ENCODE assay signal across 18 cellular contexts in genomic region chr1:151705146-151705545, GRCh38. TPM values are rescaled to one million over a fixed set of nuclear protein-coding genes. Genes with fewer than 3 reads are reported as not detected.
DNase-seq lines count a peak whose midpoint lies in the region; ATAC-seq, FAIRE-seq and TF ChIP-seq lines count a peak whose summit lies in the region.
"Had no signal": no experiment of that assay in that cellular context is flagged by ENCODE, and none has a peak within 500 bp of the region (broad histone marks: within the 10 kb centered on the region; RNA-seq: fewer than 3 reads in every experiment).

No MANE protein-coding gene starts in this region.

- no peak overlapping the region for H2BK12ac ChIP-seq in trophoblast cell (ENCODE audit: low read length)

- no peak overlapping the region for H2AK5ac ChIP-seq in trophoblast cell (ENCODE audit: low read length)

- no peak overlapping the region for H4K12ac ChIP-seq in trophoblast cell (ENCODE audit: low read depth, low read length)

- no peaks in the 10 kb centered on the region for H3K79me1 ChIP-seq in trophoblast cell (ENCODE audit: low read length)

- H3K36me3 ChIP-seq in trophoblast cell (ENCODE audit: control insufficient read depth in 1 of 2, insufficient read depth in 2 of 2, low read length in 2 of 2), result peaks cover 3 to 7% of the 10 kb centered on the region in 2 experiments
- H3K36me3 ChIP-seq in kidney (ENCODE audit: control insufficient read depth in 1 of 2, insufficient read depth in 2 of 2, low read length in 2 of 2), result peaks cover 0 to 8% of the 10 kb centered on the region in 2 donors

- peaks cover 3% of the 10 kb centered on the region for H3K27me3 Mint-ChIP-seq in brain
- H3K27me3 Mint-ChIP-seq: CD4-positive, alpha-beta T cell had no signal

- H3K4me3 ChIP-seq in trophoblast cell (ENCODE audit: low read depth, low read length) (no peak overlapping the region), kidney (ENCODE audit: low read length in 2 of 2) (no peak overlapping the region)
- H3K4me3 ChIP-seq: GM23338 had no signal

- H3K27ac ChIP-seq in trophoblast cell (ENCODE audit: low read depth, low read length) (no peak overlapping the region), kidney (ENCODE audit: low read depth in 2 of 2, low read length in 2 of 2) (no peak overlapping the region)
- H3K27ac ChIP-seq: HL-60 had no signal

- H4K8ac ChIP-seq in trophoblast cell (ENCODE audit: low read depth, low read length), result peak overlapping the region; percentile 19

- H3K4me1 ChIP-seq in trophoblast cell (ENCODE audit: control insufficient read depth in 1 of 2, insufficient read depth in 2 of 2, low read length in 2 of 2) (peaks cover 9 to 10% of the 10 kb centered on the region in 2 experiments), kidney (ENCODE audit: control insufficient read depth in 1 of 2, insufficient read depth in 1 of 2, low read depth in 1 of 2, low read length in 2 of 2) (no peaks in the 10 kb centered on the region)

- peaks cover 0 to 4% (median 0%) of the 10 kb centered on the region in 5 experiments for H3K9me3 Mint-ChIP-seq in brain
- H3K9me3 Mint-ChIP-seq: CD4-positive, alpha-beta T cell; GM23338 had no signal

- no CpG with 5 or more reads among the region's 7 CpGs for WGBS in trophoblast cell (ENCODE audit: extremely low coverage, insufficient coverage, insufficient read length)

- H3K9me3 ChIP-seq in trophoblast cell (ENCODE audit: insufficient read depth, low read depth, low read length) (no peaks in the 10 kb centered on the region), kidney (ENCODE audit: control insufficient read depth in 1 of 2, low read length in 2 of 2) (no peaks in the 10 kb centered on the region)

- H2BK120ac ChIP-seq in trophoblast cell (ENCODE audit: insufficient read depth, low read length, poor library complexity), result no peak overlapping the region

- DNase-seq in cardiac septum (ENCODE audit: low spot score) (peak; percentile 55), Right ventricle myocardium superior (no peak), trophoblast cell (peak in 1 of 2 donors; percentile 43), kidney (no peak)
- DNase-seq: 8988T; AML-193; C1 segment of cervical spinal cord; Calu3; CD4-positive, alpha-beta T cell; DMS79; H7 had no signal

- no peak overlapping the region for H3K4me2 ChIP-seq in trophoblast cell (ENCODE audit: low read length)
- H3K4me2 ChIP-seq: GM23338 had no signal

- no peaks in the 10 kb centered on the region for H3K79me2 ChIP-seq in trophoblast cell (ENCODE audit: control insufficient read depth, insufficient read depth, low read length, poor library complexity)

- TF ChIP-seq CTCF in brain (conservative IDR thresholded peaks at IDR 0.05) (no peak), kidney (IDR thresholded peaks at IDR 0.05; ENCODE audit: borderline replicate concordance, extremely low read depth, insufficient read depth) (no peak)

- no peak overlapping the region for H2BK5ac ChIP-seq in trophoblast cell (ENCODE audit: low read depth, low read length, poor library complexity)

- H3K18ac ChIP-seq in trophoblast cell (ENCODE audit: low read length), result no peak overlapping the region

- no peak overlapping the region for H2AFZ ChIP-seq in trophoblast cell (ENCODE audit: insufficient read depth, low read length, poor library complexity)
- H2AFZ ChIP-seq: GM23338 had no signal

- FAIRE-seq in kidney (lab: Jason Lieb, UNC), result no peak
- FAIRE-seq: G401.6, GM12891 had no signal

- ATAC-seq in Right ventricle myocardium superior (ENCODE audit: poor library complexity) (no peak), HG02642 (IDR thresholded peaks at IDR 0.05; ENCODE audit: poor library complexity, unreplicated experiment) (no peak), HG02798 (IDR thresholded peaks at IDR 0.05; ENCODE audit: poor library complexity, unreplicated experiment) (no peak)
- ATAC-seq: GM23338 had no signal

- no peak overlapping the region for H3K14ac ChIP-seq in trophoblast cell (ENCODE audit: low read length)

- H3K36me3 Mint-ChIP-seq in brain, result peaks cover 30% of the 10 kb centered on the region

- peak overlapping the region in 3 of 5 experiments; percentile 31 to 84 (median 49) for H3K27ac Mint-ChIP-seq in brain
- H3K27ac Mint-ChIP-seq: CD4-positive, alpha-beta T cell; GM23338 had no signal

- intact Hi-C loops in cardiac septum (cut with DNase I), result no loop called here
- intact Hi-C loops in Right ventricle myocardium superior (cut with DNase I), result no loop called here
- intact Hi-C loops in kidney (cut with DNase I), result no loop called here

- no peak overlapping the region for H4K91ac ChIP-seq in trophoblast cell (ENCODE audit: low read depth, low read length)

- no peak overlapping the region for H3K4ac ChIP-seq in trophoblast cell (ENCODE audit: low read depth, low read length)

- no peak overlapping the region for H3K4me3 Mint-ChIP-seq in brain
- H3K4me3 Mint-ChIP-seq: CD4-positive, alpha-beta T cell; GM23338 had no signal

- H3K4me1 Mint-ChIP-seq in brain, result peaks cover 37% of the 10 kb centered on the region

- H3K9ac ChIP-seq in trophoblast cell (ENCODE audit: low read length) (no peak overlapping the region), kidney (ENCODE audit: low read length in 2 of 2) (no peak overlapping the region)

- H3K23ac ChIP-seq in trophoblast cell (ENCODE audit: low read length), result no peak overlapping the region

- no peaks in the 10 kb centered on the region for H3K27me3 ChIP-seq in trophoblast cell (ENCODE audit: insufficient read depth, low read length)

RNA-seq across cellular contexts. Expression of gene CELF3, which starts 11.5 kb away (rescaled TPM):
- total RNA-seq in cardiac septum, result not detected
- not detected for total RNA-seq in Right ventricle myocardium superior
- 67.5 TPM for polyA plus RNA-seq in brain (ENCODE audit: insufficient read depth, low read depth, low replicate concordance)
- 0.04 TPM in 1 of 2 replicates, not detected in the other for polyA plus RNA-seq in trophoblast cell (2013)
- total RNA-seq in kidney, result not detected
- 0.39 TPM for polyA plus RNA-seq in kidney (ENCODE audit: insufficient read depth, low read depth, low replicate concordance)
- total RNA-seq: Calu3; CD4-positive, alpha-beta T cell had no signal

RNA-seq across cellular contexts. Expression of gene RIIAD1, which starts 16.2 kb away (rescaled TPM):
- total RNA-seq in cardiac septum (4.3 TPM), Right ventricle myocardium superior (8.3 TPM), kidney (not detected)
- polyA plus RNA-seq in brain (ENCODE audit: insufficient read depth, low read depth, low replicate concordance) (7.2 TPM), kidney (ENCODE audit: insufficient read depth, low read depth, low replicate concordance) (4.0 TPM)
- polyA plus RNA-seq in trophoblast cell (2013), result 0.10 TPM in 1 of 2 replicates, not detected in the other
- total RNA-seq: Calu3; CD4-positive, alpha-beta T cell; GM23338; H7 had no signal
- polyA plus RNA-seq: GM23338 had no signal

RNA-seq across cellular contexts. Expression of gene MRPL9, which starts 58.1 kb away (rescaled TPM):
- 43.2 TPM for total RNA-seq in cardiac septum
- 45.0 TPM for total RNA-seq in Right ventricle myocardium superior
- polyA plus RNA-seq in brain (ENCODE audit: insufficient read depth, low read depth, low replicate concordance), result 105 TPM
- polyA plus RNA-seq in trophoblast cell (2013), result 67.0 and 69.9 TPM in 2 replicates
- total RNA-seq in kidney, result 65.3 TPM
- 87.1 TPM for polyA plus RNA-seq in kidney (ENCODE audit: insufficient read depth, low read depth, low replicate concordance)
